Comparison of ENCODE assay signal across 8 cellular contexts in genomic region chr3:44685128-44685800, GRCh38. TPM values are rescaled to one million over a fixed set of nuclear protein-coding genes. Genes with fewer than 3 reads are reported as not detected.
DNase-seq lines count a peak whose midpoint lies in the region; ATAC-seq, FAIRE-seq and TF ChIP-seq lines count a peak whose summit lies in the region.

No MANE protein-coding gene starts in this region.

- peak overlapping the region; percentile 65 for H3K4me3 ChIP-seq in IMR-90 (ENCODE audit: insufficient read depth, low read depth, low read length)
- peak overlapping the region; percentile 59 for H3K4me3 ChIP-seq in brain microvascular endothelial cell (ENCODE audit: low read depth, low read length)
- peak overlapping the region; percentile 61; the same call in 1 of the 2 replicates for H3K4me3 ChIP-seq in iPS DF 6.9 (ENCODE audit: low read length)
- H3K4me3 ChIP-seq in sigmoid colon = peak overlapping the region; percentile 74 to 85 (median 78)

- peak; percentile 48 for FAIRE-seq in GM19239 (lab: Jason Lieb, UNC)

- 7% methylated on average over 8 of the region's 48 CpGs; no CpG with 5 or more reads in 1 of the 2 experiments for WGBS in IMR-90 (ENCODE audit: extremely low coverage in 2 of 2, insufficient read length in 1 of 2), 2 experiments
- WGBS in iPS DF 6.9 (ENCODE audit: insufficient coverage, insufficient read length) = no CpG with 5 or more reads among the region's 48 CpGs
- 2 to 3% methylated on average over 48 of the region's 48 CpGs for WGBS in sigmoid colon, 2 donors

- H2AK5ac ChIP-seq in IMR-90 (ENCODE audit: low read depth, low read length) = no peak overlapping the region

- peak overlapping the region; percentile 62 for H4K5ac ChIP-seq in IMR-90 (ENCODE audit: low read depth, low read length)

- TF ChIP-seq POLR2A in IMR-90 (IDR thresholded peaks at IDR 0.05; ENCODE audit: low read depth, low read length) = no peak
- no peak for TF ChIP-seq POLR2A in sigmoid colon (IDR thresholded peaks at IDR 0.05)

- no peaks in the 10 kb centered on the region for H3K36me3 Mint-ChIP-seq in T-helper 17 cell (ENCODE audit: low read depth)

- POLR2A ChIA-PET in IMR-90 (lab: Charles Lee; ENCODE audit: unreplicated experiment) = no interaction called here

- no peaks in the 10 kb centered on the region for H3K4me1 ChIP-seq in IMR-90 (ENCODE audit: control insufficient read depth, insufficient read depth, low read length)
- H3K4me1 ChIP-seq in iPS DF 6.9 (ENCODE audit: control insufficient read depth, insufficient read depth, low read length) = no peaks in the 10 kb centered on the region
- peaks cover 0 to 13% (median 8%) of the 10 kb centered on the region in 4 donors for H3K4me1 ChIP-seq in sigmoid colon

- H3K4me2 ChIP-seq in IMR-90 (ENCODE audit: low read depth, low read length) = peak overlapping the region; percentile 83

- no peak overlapping the region for H2BK120ac ChIP-seq in IMR-90 (ENCODE audit: low read depth, low read length)

- H3K4me3 Mint-ChIP-seq in T-helper 17 cell = peak overlapping the region; percentile 88

- no peak for TF ChIP-seq EP300 in sigmoid colon (IDR thresholded peaks at IDR 0.05)

- no peak overlapping the region for H3K14ac ChIP-seq in IMR-90 (replicated peaks; ENCODE audit: low read depth, low read length)

- H3K4me1 Mint-ChIP-seq in T-helper 17 cell = peaks cover 3% of the 10 kb centered on the region

- no peak overlapping the region for H4K91ac ChIP-seq in IMR-90 (ENCODE audit: insufficient read depth, low read depth, low read length)

- H3K4ac ChIP-seq in IMR-90 (ENCODE audit: low read depth, low read length) = 0 out of 2 replicates have a peak overlapping the region, but pooled peaks have one; percentile 17

- no peak overlapping the region for H3K18ac ChIP-seq in IMR-90 (ENCODE audit: low read depth, low read length)

- in situ Hi-C loops in IMR-90 (cut with MboI; ENCODE audit: low sequenced_read_pairs) (no loop called here), brain microvascular endothelial cell (cut with HindIII; ENCODE audit: low pct_ligation_motif_present, low sequenced_read_pairs) (no loop called here)

- CTCF ChIA-PET in IMR-90 (lab: Yijun Ruan, JAX) = no interaction called here

- dilution Hi-C loops in IMR-90 (cut with HindIII; ENCODE audit: low sequenced_read_pairs, unreplicated experiment) = no loop called here

- peaks cover 8% of the 10 kb centered on the region for H3K27me3 Mint-ChIP-seq in T-helper 17 cell

- no peak overlapping the region for H2BK20ac ChIP-seq in IMR-90 (ENCODE audit: low read depth, low read length)

- H3K79me1 ChIP-seq in IMR-90 (ENCODE audit: low read depth in 1 of 2, low read length in 2 of 2) = peaks cover 0 to 5% of the 10 kb centered on the region in 2 experiments; a peak in 2 of 4 replicates

- intact Hi-C loops in IMR-90 (cut with micrococcal nuclease) (loop anchor here (1.0 kb wide), 1 partner anchor 27 kb away; the partner anchor contains the start of gene ZNF502), sigmoid colon (cut with DNase I) (loop anchor here (2.0 kb wide), 1 partner anchor 60 kb away; the partner anchor contains the start of gene ZNF197)

- no peak for TF ChIP-seq CTCF in IMR-90 (conservative IDR thresholded peaks at IDR 0.05; ENCODE audit: low read depth, low read length)
- TF ChIP-seq CTCF in brain microvascular endothelial cell (IDR thresholded peaks at IDR 0.05; ENCODE audit: low read depth, low read length, missing control alignments) = no peak
- TF ChIP-seq CTCF in sigmoid colon (IDR thresholded peaks at IDR 0.05) = no peak

- no peaks in the 10 kb centered on the region for H3K9me1 ChIP-seq in IMR-90 (ENCODE audit: insufficient read depth, low read length)

- no peak overlapping the region for H2BK5ac ChIP-seq in IMR-90 (ENCODE audit: low read depth, low read length, poor library complexity, severe bottlenecking)

- peak overlapping the region; percentile 86 for H2AK9ac ChIP-seq in IMR-90 (replicated peaks; ENCODE audit: low read depth, low read length, poor library complexity)

- H4K20me1 ChIP-seq in IMR-90 (ENCODE audit: insufficient read depth, low read length) = no peaks in the 10 kb centered on the region

- H3K23ac ChIP-seq in IMR-90 (ENCODE audit: low read depth, low read length) = peak overlapping the region; percentile 20

- peak; percentile 98 for ATAC-seq in IMR-90 (ENCODE audit: low read depth)
- peak; percentile 76 for ATAC-seq in T-helper 17 cell

- H2AFZ ChIP-seq in IMR-90 (replicated peaks; ENCODE audit: low read length, poor library complexity) = peak overlapping the region; percentile 94

- H3K9me3 ChIP-seq in IMR-90 (ENCODE audit: control insufficient read depth, insufficient read depth, low read length) = peaks cover 13% of the 10 kb centered on the region
- H3K9me3 ChIP-seq in T-helper 17 cell (ENCODE audit: control insufficient read depth, low read length, poor library complexity, severe bottlenecking) = no peaks in the 10 kb centered on the region
- no peaks in the 10 kb centered on the region for H3K9me3 ChIP-seq in iPS DF 6.9 (ENCODE audit: control insufficient read depth, insufficient read depth, low read length)
- H3K9me3 ChIP-seq in sigmoid colon = peaks cover 0 to 9% (median 0%) of the 10 kb centered on the region in 4 donors

- no TSS peak for BruUV-seq in IMR-90 (replicated peaks; lab: Mats Ljungman, UMichigan)

- H3K27me3 ChIP-seq in IMR-90 (ENCODE audit: control insufficient read depth, insufficient read depth, low read length) (no peaks in the 10 kb centered on the region), brain microvascular endothelial cell (replicated peaks) (no peaks in the 10 kb centered on the region), iPS DF 6.9 (ENCODE audit: control insufficient read depth, insufficient read depth, low read length) (no peaks in the 10 kb centered on the region), sigmoid colon (peaks cover 0 to 5% (median 0%) of the 10 kb centered on the region in 3 donors)

- peak overlapping the region; percentile 1 for H3K27ac Mint-ChIP-seq in T-helper 17 cell

- no peak overlapping the region for H2BK15ac ChIP-seq in IMR-90 (ENCODE audit: low read depth, low read length)

- no peak overlapping the region for H3K56ac ChIP-seq in IMR-90 (ENCODE audit: extremely low read depth, insufficient read depth, low read length)

- H4K8ac ChIP-seq in IMR-90 (ENCODE audit: low read depth in 2 of 2, low read length in 2 of 2) = peak overlapping the region; percentile 59 to 89; a peak in 3 of 4 replicates

- H3K27ac ChIP-seq in IMR-90 (ENCODE audit: insufficient read depth, low read length) = no peak overlapping the region
- H3K27ac ChIP-seq in brain microvascular endothelial cell = no peak overlapping the region
- H3K27ac ChIP-seq in iPS DF 6.9 (ENCODE audit: low read length) = no peak overlapping the region
- peak overlapping the region; percentile 70 to 76 (median 72) for H3K27ac ChIP-seq in sigmoid colon

- peak overlapping the region; percentile 27 for H3K9ac ChIP-seq in IMR-90 (ENCODE audit: low read depth, low read length)

- DNase-seq in AG08396 (ENCODE audit: low spot score) = peak; percentile 88
- peak; percentile 66 for DNase-seq in GM19239 (ENCODE audit: insufficient read length, low spot score)
- DNase-seq in IMR-90 = peak; percentile 84
- DNase-seq in T-helper 17 cell = peak in 1 of 3 donors; percentile 6
- peak; percentile 68 for DNase-seq in brain microvascular endothelial cell
- peak; percentile 9 for DNase-seq in iPS DF 6.9 (ENCODE audit: low read depth, low spot score)
- DNase-seq in sigmoid colon = peak; percentile 84
- no peak for DNase-seq in NCI-H2107 treated with DMSO at 0.1 percent for 48 hours (lab: John Stamatoyannopoulos, UW; ENCODE audit: unreplicated experiment)

- no peak for TF ChIP-seq RAD21 in IMR-90 (IDR thresholded peaks at IDR 0.05; ENCODE audit: low read length)

- peaks cover 4% of the 10 kb centered on the region for H3K36me3 ChIP-seq in IMR-90 (ENCODE audit: control insufficient read depth, insufficient read depth, low read length)
- no peaks in the 10 kb centered on the region for H3K36me3 ChIP-seq in brain microvascular endothelial cell (replicated peaks)
- no peaks in the 10 kb centered on the region for H3K36me3 ChIP-seq in iPS DF 6.9 (ENCODE audit: control insufficient read depth, insufficient read depth, low read length)
- no peaks in the 10 kb centered on the region for H3K36me3 ChIP-seq in sigmoid colon

TF ChIP-seq in IMR-90, 13 proteins besides CTCF, POLR2A, EP300 and RAD21 (continues in another document):
- TF ChIP-seq SMC3 (IDR thresholded peaks at IDR 0.05; ENCODE audit: low read depth, low read length) (no peak), RCOR1 (IDR thresholded peaks at IDR 0.05; ENCODE audit: insufficient replicate concordance, low read length) (no peak), RFX5 (IDR thresholded peaks at IDR 0.05; ENCODE audit: low read depth, low read length) (no peak), BHLHE40 (IDR thresholded peaks at IDR 0.05; ENCODE audit: low read depth, low read length) (no peak), CHD1 (IDR thresholded peaks at IDR 0.05; ENCODE audit: low read depth, low read length) (no peak)

RNA-seq across cellular contexts. Expression of gene ZNF502, which starts 27.2 kb away (rescaled TPM):
- total RNA-seq in IMR-90 (2012; rRNA removed) (5.7 and 6.1 TPM in 2 replicates), T-helper 17 cell (1 to 10 TPM in 1 of 2 donors, under 1 TPM in 1; 0.91 to 2.2 TPM), sigmoid colon (1 to 10 TPM; 5.8 to 8.9 (median 7.7) TPM)
- polyA plus RNA-seq in IMR-90 (2012; rRNA removed) (1.5 and 2.1 TPM in 2 replicates), sigmoid colon (1 to 10 TPM in 2 of 3 donors, under 1 TPM in 1; 0.69 to 2.5 (median 1.8) TPM)
- polyA plus RNA-seq in IMR-90 (2012; cell fraction: cytosol; rRNA removed) = 0.24 and 0.32 TPM in 2 replicates
- 0.65 and 6.7 TPM in 2 replicates for polyA plus RNA-seq in IMR-90 (2012; cell fraction: nucleus; rRNA removed; ENCODE audit: low replicate concordance)

RNA-seq across cellular contexts. Expression of gene ZNF35, which starts 36.7 kb away (rescaled TPM):
- total RNA-seq in IMR-90 (2012; rRNA removed) (19.2 and 19.5 TPM in 2 replicates), T-helper 17 cell (1 to 10 TPM in 1 of 2 donors, under 1 TPM in 1; 0.62 to 1.6 TPM), sigmoid colon (10 to 100 TPM; 12.1 to 15.3 (median 14.9) TPM)
- polyA plus RNA-seq in IMR-90 (2012; rRNA removed) (2.9 and 3.8 TPM in 2 replicates), sigmoid colon (1 to 10 TPM; 3.0 to 4.4 (median 4.1) TPM)
- 0.89 and 1.0 TPM in 2 replicates for polyA plus RNA-seq in IMR-90 (2012; cell fraction: cytosol; rRNA removed)
- polyA plus RNA-seq in IMR-90 (2012; cell fraction: nucleus; rRNA removed; ENCODE audit: low replicate concordance) = 0.83 and 4.7 TPM in 2 replicates

RNA-seq across cellular contexts. Expression of gene ZNF501, which starts 44.2 kb away (rescaled TPM):
- 3.2 and 4.7 TPM in 2 replicates for total RNA-seq in IMR-90 (2012; rRNA removed)
- 1.1 and 1.3 TPM in 2 replicates for polyA plus RNA-seq in IMR-90 (2012; rRNA removed)
- 0.69 and 0.89 TPM in 2 replicates for polyA plus RNA-seq in IMR-90 (2012; cell fraction: cytosol; rRNA removed)
- polyA plus RNA-seq in IMR-90 (2012; cell fraction: nucleus; rRNA removed; ENCODE audit: low replicate concordance) = 0.39 and 1.1 TPM in 2 replicates
- total RNA-seq in T-helper 17 cell = 1 to 10 TPM; 1.3 to 2.4 TPM
- 10 to 100 TPM in 2 of 4 donors, 1 to 10 TPM in 2; 5.8 to 14.7 (median 10.4) TPM for total RNA-seq in sigmoid colon
- polyA plus RNA-seq in sigmoid colon = 1 to 10 TPM in 2 of 3 donors, under 1 TPM in 1; 0.69 to 2.0 (median 1.2) TPM

Comparison
In these comparisons a context has a peak if more than half of its experiments do, and no peak if none do; other contexts are left out.
1. H3K27ac ChIP-seq: peak in sigmoid colon (4 of 4); none in IMR-90 (single experiment), brain microvascular endothelial cell (single experiment) and iPS DF 6.9 (single experiment).
2. Peak in every context shown above with its lines, with median percentiles within 50 percentile points of each other: H3K4me3 ChIP-seq.